In the genomic region with DNA sequence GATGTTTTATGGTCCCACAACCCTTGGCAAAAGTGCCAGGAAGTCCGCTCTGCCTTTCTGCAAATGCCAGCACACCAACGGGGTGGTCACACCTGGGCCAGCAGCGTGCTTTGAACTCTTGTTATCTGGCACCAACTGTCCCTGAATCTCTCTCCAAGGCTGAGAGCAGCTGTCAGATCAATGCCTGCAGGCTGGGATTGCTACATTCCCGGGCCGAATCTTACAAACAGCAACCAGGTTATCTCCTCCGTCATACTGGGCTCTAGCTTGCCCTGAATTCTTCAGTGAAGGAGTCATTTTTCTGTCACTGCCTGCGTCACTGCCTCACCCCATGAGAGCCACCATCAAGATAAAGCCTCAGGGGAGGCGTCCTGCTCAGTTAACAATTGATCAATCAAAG, we compare ENCODE assay signal across 29 cellular contexts.
DNase-seq lines count a peak whose midpoint lies in the region; ATAC-seq and TF ChIP-seq lines count a peak whose summit lies in the region.
"Had no signal": no experiment of that assay in that cellular context is flagged by ENCODE, and none has a peak within 500 bp of the region (broad histone marks: within the 10 kb centered on the region; RNA-seq: fewer than 3 reads in every experiment).

No MANE protein-coding gene starts in this region.

- H2AK5ac ChIP-seq in mesendoderm (ENCODE audit: low read length): no peak overlapping the region

- DNase-seq in Peyer's patch: peak in 2 of 3 donors; percentile 59 to 72
- DNase-seq in epithelial cell of prostate (ENCODE audit: low read depth, low spot score): peak; percentile 6
- peak; percentile 95 for DNase-seq in mesendoderm
- no peak for DNase-seq in T-helper 2 cell
- DNase-seq in activated T-cell treated with anti-CD3 and anti-CD28 coated beads, Interleukin-2, amount 50 U/mL, for 4 hours: no peak
- DNase-seq: activated CD4-positive, alpha-beta T cell treated with anti-CD3 and anti-CD28 coated beads, Interleukin-2, amount 50 U/mL, for 4 hours; activated CD4-positive, CD25-positive, alpha-beta regulatory T cell; activated naive CD4-positive, alpha-beta T cell; activated naive CD8-positive, alpha-beta T cell treated with anti-CD3 and anti-CD28 coated beads, Interleukin-2, amount 50 U/mL, for 24 hours; activated T-cell treated with anti-CD3 and anti-CD28 coated beads, Interleukin-2, amount 50 U/mL, for 72 hours; C1 segment of cervical spinal cord; cerebellar nuclear complex; gastrocnemius medialis; GDM1; HCEC 1CT; hippocampal formation; naive B cell; NCI-H1048; NCI-H1694; NCI-H510A; stimulated activated CD4-positive, alpha-beta T cell treated with anti-CD3 and anti-CD28 coated beads, Interleukin-12 subunit alpha, Interleukin-12 subunit beta, amount 100 ng/mL, for 4 hours; stimulated activated CD4-positive, alpha-beta T cell treated with anti-CD3 and anti-CD28 coated beads, Interleukin-2, amount 100 ng/mL, for 48 hours; stomach; T-helper 1 cell; thyroid gland had no signal

- no peak overlapping the region for H3K4me3 Mint-ChIP-seq in activated T-cell treated with anti-CD3 and anti-CD28 coated beads, Interleukin-2, amount 50 U/mL, for 4 hours
- H3K4me3 Mint-ChIP-seq: activated naive CD8-positive, alpha-beta T cell treated with anti-CD3 and anti-CD28 coated beads, Interleukin-2, amount 50 U/mL, for 24 hours; activated T-cell treated with anti-CD3 and anti-CD28 coated beads, Interleukin-2, amount 50 U/mL, for 72 hours; naive B cell had no signal

- no peaks in the 10 kb centered on the region for H3K36me3 Mint-ChIP-seq in activated T-cell treated with anti-CD3 and anti-CD28 coated beads, Interleukin-2, amount 50 U/mL, for 4 hours (ENCODE audit: insufficient read depth)

- no peak overlapping the region for H3K4me2 ChIP-seq in mesendoderm (ENCODE audit: low read length)

- no CpG with 5 or more reads among the region's 8 CpGs for WGBS in mesendoderm (ENCODE audit: extremely low coverage, insufficient coverage, low lambda C conversion rate)
- WGBS in gastroesophageal sphincter (ENCODE audit: low coverage in 1 of 2), 2 donors: 74 to 80% methylated on average over 4 to 6 of the region's 8 CpGs

- no peak overlapping the region for H4K5ac ChIP-seq in mesendoderm (ENCODE audit: low read length)

- TF ChIP-seq POLR2A in Peyer's patch (IDR thresholded peaks at IDR 0.05): no peak
- no peak for TF ChIP-seq POLR2A in gastroesophageal sphincter (IDR thresholded peaks at IDR 0.05)

- H3K79me1 ChIP-seq in mesendoderm (ENCODE audit: low read length): no peaks in the 10 kb centered on the region

- H3K56ac ChIP-seq in mesendoderm (ENCODE audit: low read length): no peak overlapping the region

- H3K23ac ChIP-seq in mesendoderm (ENCODE audit: low read length): no peak overlapping the region

- no peak for TF ChIP-seq EP300 in gastroesophageal sphincter (IDR thresholded peaks at IDR 0.05)

- H3K27me3 Mint-ChIP-seq in activated T-cell treated with anti-CD3 and anti-CD28 coated beads, Interleukin-2, amount 50 U/mL, for 4 hours (ENCODE audit: low read depth): no peaks in the 10 kb centered on the region
- H3K27me3 Mint-ChIP-seq: activated naive CD8-positive, alpha-beta T cell treated with anti-CD3 and anti-CD28 coated beads, Interleukin-2, amount 50 U/mL, for 24 hours had no signal

- no peaks in the 10 kb centered on the region for H3K27me3 ChIP-seq in Peyer's patch
- H3K27me3 ChIP-seq in mesendoderm (ENCODE audit: insufficient read depth, low read length, poor library complexity): no peaks in the 10 kb centered on the region
- no peaks in the 10 kb centered on the region for H3K27me3 ChIP-seq in gastroesophageal sphincter
- H3K27me3 ChIP-seq: gastrocnemius medialis, stomach, thyroid gland had no signal

- no peaks in the 10 kb centered on the region for H3K4me1 Mint-ChIP-seq in activated T-cell treated with anti-CD3 and anti-CD28 coated beads, Interleukin-2, amount 50 U/mL, for 4 hours (ENCODE audit: low read depth)
- H3K4me1 Mint-ChIP-seq: activated naive CD8-positive, alpha-beta T cell treated with anti-CD3 and anti-CD28 coated beads, Interleukin-2, amount 50 U/mL, for 24 hours; naive B cell had no signal

- H2BK5ac ChIP-seq in mesendoderm (ENCODE audit: low read length): no peak overlapping the region

- no peaks in the 10 kb centered on the region for H3K36me3 ChIP-seq in Peyer's patch
- H3K36me3 ChIP-seq in mesendoderm (ENCODE audit: control insufficient read depth, insufficient read depth, low read length): no peaks in the 10 kb centered on the region
- H3K36me3 ChIP-seq in gastroesophageal sphincter: no peaks in the 10 kb centered on the region
- H3K36me3 ChIP-seq: gastrocnemius medialis, stomach, thyroid gland had no signal

- no peak overlapping the region for H3K9ac ChIP-seq in mesendoderm (ENCODE audit: low read length)

- H3K4ac ChIP-seq in mesendoderm (ENCODE audit: low read depth, low read length): no peak overlapping the region

- TF ChIP-seq CTCF in Peyer's patch (IDR thresholded peaks at IDR 0.05): no peak
- TF ChIP-seq CTCF in gastroesophageal sphincter (IDR thresholded peaks at IDR 0.05): no peak

- no peak overlapping the region for H2BK120ac ChIP-seq in mesendoderm (ENCODE audit: low read depth, low read length)

- no peak overlapping the region for H3K18ac ChIP-seq in mesendoderm (ENCODE audit: low read length)

- H3K9me3 ChIP-seq in Peyer's patch: no peaks in the 10 kb centered on the region
- H3K9me3 ChIP-seq in gastroesophageal sphincter: no peaks in the 10 kb centered on the region
- H3K9me3 ChIP-seq: gastrocnemius medialis, stomach, thyroid gland had no signal

- no peaks in the 10 kb centered on the region for H3K4me1 ChIP-seq in Peyer's patch
- peaks cover 2% of the 10 kb centered on the region for H3K4me1 ChIP-seq in mesendoderm (ENCODE audit: control insufficient read depth, low read depth, low read length)
- H3K4me1 ChIP-seq in gastroesophageal sphincter: no peaks in the 10 kb centered on the region
- H3K4me1 ChIP-seq: gastrocnemius medialis, stomach had no signal

- no peak overlapping the region for H2BK15ac ChIP-seq in mesendoderm (replicated peaks; ENCODE audit: low read depth)

- H3K9me3 Mint-ChIP-seq in activated T-cell treated with anti-CD3 and anti-CD28 coated beads, Interleukin-2, amount 50 U/mL, for 4 hours: peaks cover 3% of the 10 kb centered on the region
- H3K9me3 Mint-ChIP-seq: activated naive CD8-positive, alpha-beta T cell treated with anti-CD3 and anti-CD28 coated beads, Interleukin-2, amount 50 U/mL, for 24 hours had no signal

- H3K27ac ChIP-seq in Peyer's patch (no peak overlapping the region), epithelial cell of prostate (peak overlapping the region; percentile 48), mesendoderm (ENCODE audit: low read depth, low read length) (no peak overlapping the region), gastroesophageal sphincter (no peak overlapping the region)
- H3K27ac ChIP-seq: gastrocnemius medialis, SK-N-MC, stomach, thyroid gland had no signal

- ATAC-seq in gastroesophageal sphincter (no peak), GM18870 (IDR thresholded peaks at IDR 0.05; ENCODE audit: unreplicated experiment) (no peak)
- no peak for ATAC-seq in activated T-cell treated with anti-CD3 and anti-CD28 coated beads, Interleukin-2, amount 50 U/mL, for 4 hours
- ATAC-seq: activated naive CD8-positive, alpha-beta T cell treated with anti-CD3 and anti-CD28 coated beads, Interleukin-2, amount 50 U/mL, for 24 hours; activated T-cell treated with anti-CD3 and anti-CD28 coated beads, Interleukin-2, amount 50 U/mL, for 72 hours; gastrocnemius medialis; sciatic nerve had no signal

- H4K8ac ChIP-seq in mesendoderm (ENCODE audit: low read depth, low read length): no peak overlapping the region

- H3K4me3 ChIP-seq in Peyer's patch (no peak overlapping the region), mesendoderm (ENCODE audit: low read length) (no peak overlapping the region), gastroesophageal sphincter (no peak overlapping the region)
- H3K4me3 ChIP-seq: gastrocnemius medialis, SK-N-MC, stomach, thyroid gland had no signal

- no peaks in the 10 kb centered on the region for H3K79me2 ChIP-seq in mesendoderm (ENCODE audit: control insufficient read depth, insufficient read depth, low read length)

Comparison
In these comparisons a context has a peak if more than half of its experiments do, and no peak if none do; other contexts are left out.
1. DNase-seq: peak in Peyer's patch (2 of 3), epithelial cell of prostate (single experiment) and mesendoderm (single experiment); none in T-helper 2 cell (0 of 5) and activated T-cell treated with anti-CD3 and anti-CD28 coated beads, Interleukin-2, amount 50 U/mL, for 4 hours (single experiment).